In genomic region chr1:44634790-44635189, GRCh38 we compare ENCODE assay signal across 1 cellular context.
TF ChIP-seq lines count a peak whose summit lies in the region.

No MANE protein-coding gene starts in this region.

TF ChIP-seq in SK-N-SH, 30 proteins besides CTCF, POLR2A, EP300 and RAD21 (continued from another document):
- TF ChIP-seq PBX3 (IDR thresholded peaks at IDR 0.05) (no peak), RXRA (IDR thresholded peaks at IDR 0.05; ENCODE audit: borderline replicate concordance, low read depth) (no peak), REST (IDR thresholded peaks at IDR 0.05; ENCODE audit: low read depth, low read length) (no peak), USF2 (IDR thresholded peaks at IDR 0.05; ENCODE audit: borderline replicate concordance, low read depth, low read length) (no peak), GATA2 (CRISPR knock-in tag; IDR thresholded peaks at IDR 0.05) (no peak), SMC3 (IDR thresholded peaks at IDR 0.05; ENCODE audit: low read depth, low read length) (no peak), TEAD4 (IDR thresholded peaks at IDR 0.05; ENCODE audit: borderline replicate concordance, insufficient read depth) (no peak), TAF1 (IDR thresholded peaks at IDR 0.05; ENCODE audit: borderline replicate concordance, low read depth, low read length) (no peak), POLR2AphosphoS5 (IDR thresholded peaks at IDR 0.05; ENCODE audit: low read depth, low read length) (no peak), ELF1 (IDR thresholded peaks at IDR 0.05) (no peak), SIN3A (IDR thresholded peaks at IDR 0.05; ENCODE audit: borderline replicate concordance, low read depth, low read length) (no peak), JUND (IDR thresholded peaks at IDR 0.05) (no peak), CHD2 (IDR thresholded peaks at IDR 0.05; ENCODE audit: low read length, partially characterized antibody) (no peak), IRF3 (IDR thresholded peaks at IDR 0.05; ENCODE audit: low read depth, low read length) (no peak), FOXM1 (IDR thresholded peaks at IDR 0.05; ENCODE audit: low read depth) (no peak)
